ENCODE assay signal across 1 cellular context in the genomic region with DNA sequence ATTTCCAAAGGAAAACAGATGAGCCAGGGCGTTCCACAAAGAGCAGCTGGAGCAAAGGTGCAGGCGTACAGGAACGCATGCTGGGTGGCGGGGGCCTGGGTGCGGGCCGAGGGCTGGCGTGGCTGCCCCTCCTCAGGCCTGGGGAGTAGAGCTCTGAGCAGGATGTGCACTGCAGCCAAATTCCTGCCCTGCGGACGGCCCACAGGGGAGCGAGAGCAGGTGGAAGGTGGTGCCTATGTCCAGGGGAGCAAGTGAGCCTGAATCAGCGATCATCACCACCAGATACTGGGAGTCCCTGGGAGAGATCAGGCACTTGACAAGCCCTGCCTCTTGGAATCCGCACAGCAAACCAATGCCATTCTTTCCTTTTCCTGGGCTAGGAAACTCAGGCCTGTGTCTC.
TF ChIP-seq lines count a peak whose summit lies in the region.

No MANE protein-coding gene starts in this region.

TF ChIP-seq in GM23338, 12 proteins besides CTCF, POLR2A, EP300 and RAD21 (continued from another document):
- no peak for TF ChIP-seq ZNF462 (CRISPR knock-in tag; IDR thresholded peaks at IDR 0.05)
- no peak for TF ChIP-seq REST (IDR thresholded peaks at IDR 0.05; ENCODE audit: unreplicated experiment)
- no peak for TF ChIP-seq NANOG (IDR thresholded peaks at IDR 0.05; ENCODE audit: borderline replicate concordance)
- TF ChIP-seq EZH2 (IDR thresholded peaks at IDR 0.05; ENCODE audit: low read depth, unreplicated experiment) = no peak
- TF ChIP-seq ZNF114 (CRISPR knock-in tag; IDR thresholded peaks at IDR 0.05) = no peak
- no peak for TF ChIP-seq JUNB (IDR thresholded peaks at IDR 0.05; ENCODE audit: unreplicated experiment)
- TF ChIP-seq EZH2phosphoT487 (IDR thresholded peaks at IDR 0.05; ENCODE audit: unreplicated experiment) = no peak
- TF ChIP-seq STAT1 (IDR thresholded peaks at IDR 0.05; ENCODE audit: unreplicated experiment) = no peak
- TF ChIP-seq CREB1 (CRISPR knock-in tag; IDR thresholded peaks at IDR 0.05; ENCODE audit: low read depth) = no peak
- no peak for TF ChIP-seq POLR2AphosphoS5 (IDR thresholded peaks at IDR 0.05; ENCODE audit: low read depth)
- no peak for TF ChIP-seq ZNF331 (CRISPR knock-in tag; IDR thresholded peaks at IDR 0.05; ENCODE audit: low read depth)
